ENCODE assay signal across 15 cellular contexts in the genomic region with DNA sequence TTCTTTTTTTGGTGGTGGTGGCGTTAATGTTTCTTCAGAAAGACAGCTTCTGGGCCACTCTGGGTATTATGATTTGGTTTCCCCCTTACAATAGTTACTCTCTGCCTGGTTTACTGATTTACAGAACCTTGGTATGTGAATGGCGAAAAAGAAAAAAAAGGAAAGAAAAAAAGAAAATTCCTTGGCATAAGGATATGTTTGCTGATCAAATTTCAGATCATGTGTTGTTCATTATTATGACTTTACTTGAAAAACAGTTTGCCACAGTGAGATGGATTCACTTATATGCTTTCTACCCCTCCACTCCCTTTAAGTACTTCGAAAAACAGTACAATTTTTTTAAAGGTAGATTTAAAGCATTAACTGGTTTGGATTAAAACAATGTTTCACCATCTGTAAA. TPM values are rescaled to one million over a fixed set of nuclear protein-coding genes. Genes with fewer than 3 reads are reported as not detected.
DNase-seq lines count a peak whose midpoint lies in the region; ATAC-seq and TF ChIP-seq lines count a peak whose summit lies in the region.
"Had no signal": no experiment of that assay in that cellular context is flagged by ENCODE, and none has a peak within 500 bp of the region (broad histone marks: within the 10 kb centered on the region; RNA-seq: fewer than 3 reads in every experiment).

No MANE protein-coding gene starts in this region.

- H4K8ac ChIP-seq in H9 (replicated peaks; ENCODE audit: insufficient read length, low read depth, low read length) = no peak overlapping the region

- H3K9me3 Mint-ChIP-seq in H9 = no peaks in the 10 kb centered on the region
- no peaks in the 10 kb centered on the region for H3K9me3 Mint-ChIP-seq in WTC11

- H3K4ac ChIP-seq in H9 (ENCODE audit: low read depth, low read length) = no peak overlapping the region

- in situ Hi-C loops in transverse colon (cut with MboI; ENCODE audit: low pct_ligation_motif_present in 1 of 4, low pct_unique_long_range_greater_than_20kb in 1 of 4, low sequenced_read_pairs in 3 of 4) = no loop called here

- peaks cover 5 to 23% (median 14%) of the 10 kb centered on the region in 3 experiments for H3K36me3 Mint-ChIP-seq in H9 (ENCODE audit: insufficient read depth in 1 of 3, low read depth in 3 of 3)
- H3K36me3 Mint-ChIP-seq in WTC11 = peaks cover 9% of the 10 kb centered on the region
- H3K36me3 Mint-ChIP-seq: CD8-positive, alpha-beta memory T cell; immature natural killer cell had no signal

- H3K4me3 ChIP-seq in iPS-18a (ENCODE audit: low read length) = no peak overlapping the region
- H3K4me3 ChIP-seq in transverse colon = no peak overlapping the region
- H3K4me3 ChIP-seq: SJSA1, testis had no signal

- no peak for TF ChIP-seq POLR2A in transverse colon (IDR thresholded peaks at IDR 0.05)

- H3K79me1 ChIP-seq in H9 (ENCODE audit: insufficient read depth, low read depth, low read length, poor library complexity, severe bottlenecking) = peaks cover 10% of the 10 kb centered on the region

- no peak overlapping the region for H4K91ac ChIP-seq in H9 (ENCODE audit: insufficient read length, low read depth, low read length)

- H3K4me1 ChIP-seq in H9 (ENCODE audit: insufficient read depth, low read length) = peaks cover 39% of the 10 kb centered on the region
- peaks cover 93% of the 10 kb centered on the region for H3K4me1 ChIP-seq in iPS-18a (ENCODE audit: control insufficient read depth, low read depth, low read length)
- H3K4me1 ChIP-seq in transverse colon = peaks cover 18 to 91% (median 72%) of the 10 kb centered on the region in 4 donors
- H3K4me1 ChIP-seq: parathyroid adenoma, testis had no signal

- H3K27me3 ChIP-seq in H9 (ENCODE audit: insufficient read depth, low read length) (no peaks in the 10 kb centered on the region), iPS-18a (ENCODE audit: control insufficient read depth, insufficient read depth, low read length) (no peaks in the 10 kb centered on the region), transverse colon (no peaks in the 10 kb centered on the region)
- H3K27me3 ChIP-seq: testis had no signal

- H2BK120ac ChIP-seq in H9 (ENCODE audit: low read depth, low read length, poor library complexity, severe bottlenecking) = no peak overlapping the region

- no peak overlapping the region for H3K27ac ChIP-seq in H9 (ENCODE audit: insufficient read length, low read depth, low read length)
- no peak overlapping the region for H3K27ac ChIP-seq in iPS-18a (ENCODE audit: low read length)
- H3K27ac ChIP-seq in transverse colon = peak overlapping the region; percentile 72 to 84 (median 78)
- H3K27ac ChIP-seq: parathyroid adenoma, SJSA1, testis had no signal

- H3K36me3 ChIP-seq in iPS-18a (ENCODE audit: control insufficient read depth, low read depth, low read length) = peaks cover 4% of the 10 kb centered on the region
- H3K36me3 ChIP-seq in transverse colon = no peaks in the 10 kb centered on the region
- H3K36me3 ChIP-seq: SJSA1 had no signal

- H3K56ac ChIP-seq in H9 (ENCODE audit: insufficient read length, low read depth, low read length) = no peak overlapping the region

- DNase-seq in H9 (no peak), WTC11 (ENCODE audit: low spot score) (no peak), transverse colon (no peak), Right ventricle myocardium superior (no peak), anterior cingulate cortex (lab: John Stamatoyannopoulos, UW) (no peak)
- DNase-seq: activated CD8-positive, alpha-beta memory T cell treated with anti-CD3 and anti-CD28 coated beads for 24 hours; activated effector memory CD4-positive, alpha-beta T cell treated with Interleukin-2 at 50 U/mL for 16 hours; CD8-positive, alpha-beta memory T cell; immature natural killer cell; testis had no signal

- H3K9me3 ChIP-seq in H9 (ENCODE audit: control insufficient read depth, low read depth, low read length) (no peaks in the 10 kb centered on the region), iPS-18a (ENCODE audit: control insufficient read depth, low read depth, low read length) (no peaks in the 10 kb centered on the region), transverse colon (no peaks in the 10 kb centered on the region)
- H3K9me3 ChIP-seq: SJSA1, testis had no signal

- H2AK5ac ChIP-seq in H9 (ENCODE audit: insufficient read length, low read length) = no peak overlapping the region

- WGBS in H9 (ENCODE audit: extremely low coverage, insufficient read length, low lambda C conversion rate) = no CpG with 5 or more reads among the region's 3 CpGs
- 46 to 51% methylated on average over 2 to 3 of the region's 3 CpGs for WGBS in transverse colon (ENCODE audit: low coverage in 1 of 2), 2 donors

- POLR2A ChIA-PET in WTC11 (lab: Charles Lee) = no interaction called here

- H3K27me3 Mint-ChIP-seq in H9 (ENCODE audit: low read depth) (no peaks in the 10 kb centered on the region), WTC11 (ENCODE audit: low read depth) (no peaks in the 10 kb centered on the region)

- no peak overlapping the region for H3K14ac ChIP-seq in H9 (ENCODE audit: insufficient read depth, low read length)

- intact Hi-C loops in transverse colon (cut with DNase I; ENCODE audit: low total_unique reads) (no loop called here), Right ventricle myocardium superior (cut with DNase I) (loop anchor here (10.0 kb wide), 1 partner anchor 98 kb away; no protein-coding TSS in a partner anchor)

- no peaks in the 10 kb centered on the region for H4K20me1 ChIP-seq in H9 (ENCODE audit: control insufficient read depth, insufficient read depth, insufficient read length)

- H3K18ac ChIP-seq in H9 (ENCODE audit: insufficient read length, low read depth, low read length) = no peak overlapping the region

- H2AFZ ChIP-seq in H9 (ENCODE audit: low read length) = no peak overlapping the region
- H2AFZ ChIP-seq: parathyroid adenoma had no signal

- H3K23ac ChIP-seq in H9 (ENCODE audit: insufficient read length, low read depth, low read length) = no peak overlapping the region

- H3K4me3 Mint-ChIP-seq in H9 (peak overlapping the region in 1 of 2 experiments; percentile 65; a peak in 3 of 5 replicates), WTC11 (peak overlapping the region; percentile 60)
- H3K4me3 Mint-ChIP-seq: CD8-positive, alpha-beta memory T cell; immature natural killer cell had no signal

- H2BK15ac ChIP-seq in H9 (ENCODE audit: low read depth, low read length) = no peak overlapping the region

- TF ChIP-seq CTCF in H9 (conservative IDR thresholded peaks at IDR 0.05) (no peak), WTC11 (IDR thresholded peaks at IDR 0.05) (no peak), transverse colon (IDR thresholded peaks at IDR 0.05) (no peak)

- H3K27ac Mint-ChIP-seq in H9 (peak overlapping the region in 2 of 3 experiments; percentile 92 to 95; a peak in 3 of 7 replicates), WTC11 (peak overlapping the region; percentile 55; the same call in 1 of the 2 replicates)
- H3K27ac Mint-ChIP-seq: CD8-positive, alpha-beta memory T cell; immature natural killer cell had no signal

- no peak overlapping the region for H3K9ac ChIP-seq in H9 (ENCODE audit: extremely low read depth, insufficient read length, low read length)
- H3K9ac ChIP-seq in iPS-18a (ENCODE audit: low read length) = peak overlapping the region; percentile 33
- H3K9ac ChIP-seq: parathyroid adenoma had no signal

- H4K5ac ChIP-seq in H9 (ENCODE audit: insufficient read length, low read depth, low read length) = no peak overlapping the region

- no peak overlapping the region for H3T11ph ChIP-seq in H9 (ENCODE audit: low read length)

- H2BK20ac ChIP-seq in H9 (ENCODE audit: low read depth, low read length, poor library complexity, severe bottlenecking) = no peak overlapping the region

- ATAC-seq in WTC11 (no peak), HG03039 (IDR thresholded peaks at IDR 0.05; ENCODE audit: unreplicated experiment) (no peak), Right ventricle myocardium superior (ENCODE audit: poor library complexity) (no peak)
- ATAC-seq: HepG2 had no signal

- H2BK12ac ChIP-seq in H9 (ENCODE audit: insufficient read length, low read depth, low read length) = no peak overlapping the region

- no peak overlapping the region for H3K4me2 ChIP-seq in H9 (ENCODE audit: insufficient read depth, insufficient read length, low read length)

- no peaks in the 10 kb centered on the region for H3K23me2 ChIP-seq in H9 (ENCODE audit: insufficient read length, low read depth, low read length, poor library complexity, severe bottlenecking)

- CTCF ChIA-PET in WTC11 (lab: Charles Lee) = interaction anchor here (2.6 kb wide), 1 partner anchor 18 kb away, joined by 9 read pairs; no protein-coding TSS in a partner anchor

- H3K4me1 Mint-ChIP-seq in H9 (peaks cover 89 to 99% of the 10 kb centered on the region in 2 experiments), WTC11 (peaks cover 98% of the 10 kb centered on the region)
- H3K4me1 Mint-ChIP-seq: CD8-positive, alpha-beta memory T cell; immature natural killer cell had no signal

- H2BK5ac ChIP-seq in H9 (ENCODE audit: insufficient read length, low read length) = no peak overlapping the region

- no peak for TF ChIP-seq EP300 in transverse colon (IDR thresholded peaks at IDR 0.05; ENCODE audit: low read depth)

- H3K79me2 ChIP-seq in H9 (ENCODE audit: insufficient read depth, low read length) = peaks cover 14% of the 10 kb centered on the region; the same call in 1 of the 2 replicates
- H3K79me2 ChIP-seq: parathyroid adenoma had no signal

TF ChIP-seq in WTC11, 78 proteins besides CTCF, POLR2A, EP300 and RAD21:
- TF ChIP-seq FOXP1 (CRISPR knock-in tag; IDR thresholded peaks at IDR 0.05; ENCODE audit: borderline replicate concordance) = no peak
- no peak for TF ChIP-seq ZNF423 (CRISPR knock-in tag; IDR thresholded peaks at IDR 0.05)
- TF ChIP-seq PREB (CRISPR knock-in tag; IDR thresholded peaks at IDR 0.05; ENCODE audit: borderline replicate concordance) = no peak
- no peak for TF ChIP-seq OVOL2 (CRISPR knock-in tag; IDR thresholded peaks at IDR 0.05; ENCODE audit: borderline replicate concordance)

RNA-seq across cellular contexts. Expression of gene BCL11A, which starts 21.0 kb away (rescaled TPM):
- 91.4 and 92.7 TPM in 2 replicates for total RNA-seq in H9 (2021)
- total RNA-seq in WTC11 (2021) = 45.0 to 53.2 TPM (median 46.8 TPM) in 3 replicates
- total RNA-seq in transverse colon = 10 to 100 TPM; 11.3 to 38.1 (median 19.9) TPM
- total RNA-seq in Right ventricle myocardium superior = 31.6 TPM
- total RNA-seq: HepG2 had no signal

Comparison
In these comparisons a context has a peak if more than half of its experiments do, and no peak if none do; other contexts are left out.
1. H3K27ac ChIP-seq: peak in transverse colon (4 of 4); none in H9 (single experiment) and iPS-18a (single experiment).